In the genomic region with DNA sequence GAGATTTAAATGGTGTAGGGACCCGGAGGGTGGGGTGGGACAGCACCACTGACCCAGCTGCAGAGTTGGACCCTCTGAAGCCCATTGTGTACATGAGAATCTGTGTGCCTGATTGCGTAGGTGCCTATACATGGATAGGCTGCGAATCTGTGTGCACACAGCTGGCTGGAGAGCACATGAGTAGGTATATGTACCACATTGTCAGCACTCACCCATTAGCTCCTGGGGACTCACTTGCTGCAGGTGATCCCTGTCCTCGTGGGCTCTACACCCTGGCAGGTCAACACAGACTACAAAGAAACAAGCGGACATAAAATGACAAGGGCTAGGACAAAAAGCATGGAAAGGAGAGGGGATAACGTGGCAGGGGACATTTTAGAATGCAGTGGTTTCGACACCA, we compare ENCODE assay signal across 22 cellular contexts. TPM values are rescaled to one million over a fixed set of nuclear protein-coding genes. Genes with fewer than 3 reads are reported as not detected.
DNase-seq lines count a peak whose midpoint lies in the region; ATAC-seq and TF ChIP-seq lines count a peak whose summit lies in the region.
"Had no signal": no experiment of that assay in that cellular context is flagged by ENCODE, and none has a peak within 500 bp of the region (broad histone marks: within the 10 kb centered on the region; RNA-seq: fewer than 3 reads in every experiment).

No MANE protein-coding gene starts in this region.

- H3K4me3 Mint-ChIP-seq in activated CD8-positive, alpha-beta T cell treated with anti-CD3 and anti-CD28 coated beads, Interleukin-2, amount 10 ng/mL, durations not matched to agents 7 days and 5 days = no peak overlapping the region
- H3K4me3 Mint-ChIP-seq in activated CD8-positive, alpha-beta T cell treated with anti-CD3 and anti-CD28 coated beads for 36 hours = no peak overlapping the region
- H3K4me3 Mint-ChIP-seq in Caco-2 (ENCODE audit: unreplicated experiment) (no peak overlapping the region), memory B cell (peak overlapping the region; percentile 73)
- H3K4me3 Mint-ChIP-seq in activated T-helper 17 cell treated with anti-CD3 and anti-CD28 coated beads, Interleukin-2, amount 50 U/mL, for 72 hours = no peak overlapping the region
- H3K4me3 Mint-ChIP-seq: H9 had no signal

- no peaks in the 10 kb centered on the region for H3K9me3 ChIP-seq in Caco-2
- H3K9me3 ChIP-seq: BE2C, heart left ventricle, SK-N-SH, suprapubic skin, uterus had no signal

- no peaks in the 10 kb centered on the region for H3K27me3 Mint-ChIP-seq in activated CD8-positive, alpha-beta T cell treated with anti-CD3 and anti-CD28 coated beads, Interleukin-2, amount 10 ng/mL, durations not matched to agents 7 days and 5 days (ENCODE audit: low read depth)
- H3K27me3 Mint-ChIP-seq in activated CD8-positive, alpha-beta T cell treated with anti-CD3 and anti-CD28 coated beads for 36 hours = no peaks in the 10 kb centered on the region
- H3K27me3 Mint-ChIP-seq in Caco-2 (ENCODE audit: insufficient read depth, unreplicated experiment) (no peaks in the 10 kb centered on the region), memory B cell (no peaks in the 10 kb centered on the region)
- H3K27me3 Mint-ChIP-seq in activated T-helper 17 cell treated with anti-CD3 and anti-CD28 coated beads, Interleukin-2, amount 50 U/mL, for 72 hours = no peaks in the 10 kb centered on the region
- H3K27me3 Mint-ChIP-seq: progenitor cell of endocrine pancreas had no signal

- POLR2A ChIA-PET in activated CD8-positive, alpha-beta T cell treated with anti-CD3 and anti-CD28 coated beads, Interleukin-2, amount 10 ng/mL, durations not matched to agents 7 days and 5 days (lab: Charles Lee) = interaction anchor here (0.8 to 1.4 kb wide), 3 partner anchors 17 to 87 kb away, joined by 4 to 5 read pairs (median 4); no protein-coding TSS in a partner anchor
- POLR2A ChIA-PET in activated CD8-positive, alpha-beta T cell treated with anti-CD3 and anti-CD28 coated beads for 36 hours (lab: Charles Lee) = interaction anchor here (0.8 to 2.5 kb wide), 10 partner anchors 9 to 83 kb away, joined by 3 to 12 read pairs (median 6); a partner anchor contains a TSS
- POLR2A ChIA-PET in Caco-2 (lab: Charles Lee) = no interaction called here

- no TSS peak for BruUV-seq in Caco-2 (replicated peaks; lab: Mats Ljungman, UMichigan)

- no peak for DNase-seq in activated CD8-positive, alpha-beta T cell treated with anti-CD3 and anti-CD28 coated beads, Interleukin-2, amount 10 ng/mL, durations not matched to agents 7 days and 5 days
- no peak for DNase-seq in activated CD8-positive, alpha-beta T cell treated with anti-CD3 and anti-CD28 coated beads for 36 hours
- DNase-seq in Caco-2 = no peak
- DNase-seq in memory B cell (ENCODE audit: low spot score in 2 of 2) = no peak
- no peak for DNase-seq in dermis blood vessel endothelial cell
- DNase-seq in HUDEP-2 (lab: John Stamatoyannopoulos, UW; ENCODE audit: unreplicated experiment in 76 of 76) = no peak
- DNase-seq: BE2C; effector memory CD4-positive, alpha-beta T cell; foreskin fibroblast; heart left ventricle; NCI-H2029; NCI-H2227 treated with DMSO at 0.1 percent for 48 hours; NCI-H69; T1000; uterus had no signal

- no peak overlapping the region for H3K4me3 ChIP-seq in Caco-2 (ENCODE audit: low read depth, low read length)
- H3K4me3 ChIP-seq: heart left ventricle, suprapubic skin, uterus had no signal

- intact Hi-C loops in activated CD8-positive, alpha-beta T cell treated with anti-CD3 and anti-CD28 coated beads for 36 hours (cut with micrococcal nuclease) = no loop called here
- intact Hi-C loops in Caco-2 (cut with micrococcal nuclease; ENCODE audit: unreplicated experiment) = loop anchor here (5.0 to 10.0 kb wide), 2 partner anchors 97 to 216 kb away; a partner anchor contains a TSS

- H3K36me3 ChIP-seq in Caco-2 (ENCODE audit: control insufficient read depth, insufficient read depth, low read length) = no peaks in the 10 kb centered on the region
- H3K36me3 ChIP-seq: BE2C, uterus had no signal

- no peaks in the 10 kb centered on the region for H3K9me3 Mint-ChIP-seq in activated CD8-positive, alpha-beta T cell treated with anti-CD3 and anti-CD28 coated beads, Interleukin-2, amount 10 ng/mL, durations not matched to agents 7 days and 5 days (ENCODE audit: insufficient read depth)
- H3K9me3 Mint-ChIP-seq in activated CD8-positive, alpha-beta T cell treated with anti-CD3 and anti-CD28 coated beads for 36 hours = no peaks in the 10 kb centered on the region
- H3K9me3 Mint-ChIP-seq in Caco-2 (ENCODE audit: unreplicated experiment) (no peaks in the 10 kb centered on the region), memory B cell (no peaks in the 10 kb centered on the region)
- no peaks in the 10 kb centered on the region for H3K9me3 Mint-ChIP-seq in activated T-helper 17 cell treated with anti-CD3 and anti-CD28 coated beads, Interleukin-2, amount 50 U/mL, for 72 hours

- peaks cover 3% of the 10 kb centered on the region for H3K36me3 Mint-ChIP-seq in activated CD8-positive, alpha-beta T cell treated with anti-CD3 and anti-CD28 coated beads, Interleukin-2, amount 10 ng/mL, durations not matched to agents 7 days and 5 days (ENCODE audit: low read depth)
- peaks cover 5% of the 10 kb centered on the region for H3K36me3 Mint-ChIP-seq in activated CD8-positive, alpha-beta T cell treated with anti-CD3 and anti-CD28 coated beads for 36 hours (ENCODE audit: low read depth)
- H3K36me3 Mint-ChIP-seq in Caco-2 (ENCODE audit: insufficient read depth, unreplicated experiment) = peaks cover 45% of the 10 kb centered on the region
- H3K36me3 Mint-ChIP-seq in activated T-helper 17 cell treated with anti-CD3 and anti-CD28 coated beads, Interleukin-2, amount 50 U/mL, for 72 hours (ENCODE audit: low read depth) = peaks cover 21% of the 10 kb centered on the region
- no peaks in the 10 kb centered on the region for H3K36me3 Mint-ChIP-seq in memory B cell

- no peak for ATAC-seq in activated CD8-positive, alpha-beta T cell treated with anti-CD3 and anti-CD28 coated beads, Interleukin-2, amount 10 ng/mL, durations not matched to agents 7 days and 5 days
- no peak for ATAC-seq in activated CD8-positive, alpha-beta T cell treated with anti-CD3 and anti-CD28 coated beads for 36 hours
- ATAC-seq in activated T-helper 17 cell treated with anti-CD3 and anti-CD28 coated beads, Interleukin-2, amount 50 U/mL, for 72 hours (replicated peaks) = no peak
- ATAC-seq in memory B cell (ENCODE audit: low read depth) (no peak), HG03045 (IDR thresholded peaks at IDR 0.05; ENCODE audit: unreplicated experiment) (no peak)

- no peak for TF ChIP-seq CTCF in activated CD8-positive, alpha-beta T cell treated with anti-CD3 and anti-CD28 coated beads for 36 hours (IDR thresholded peaks at IDR 0.05)
- TF ChIP-seq CTCF in Caco-2 (IDR thresholded peaks at IDR 0.05; ENCODE audit: insufficient read depth in 1 of 2, low read depth in 1 of 2, low read length in 1 of 2, severe bottlenecking in 1 of 2, unreplicated experiment in 1 of 2) = no peak

- peaks cover 16% of the 10 kb centered on the region for H3K4me1 Mint-ChIP-seq in activated CD8-positive, alpha-beta T cell treated with anti-CD3 and anti-CD28 coated beads, Interleukin-2, amount 10 ng/mL, durations not matched to agents 7 days and 5 days (ENCODE audit: low read depth)
- peaks cover 21% of the 10 kb centered on the region for H3K4me1 Mint-ChIP-seq in activated CD8-positive, alpha-beta T cell treated with anti-CD3 and anti-CD28 coated beads for 36 hours (ENCODE audit: low read depth)
- peaks cover 16% of the 10 kb centered on the region for H3K4me1 Mint-ChIP-seq in Caco-2 (ENCODE audit: low read depth, unreplicated experiment)
- H3K4me1 Mint-ChIP-seq in activated T-helper 17 cell treated with anti-CD3 and anti-CD28 coated beads, Interleukin-2, amount 50 U/mL, for 72 hours = peaks cover 19% of the 10 kb centered on the region
- H3K4me1 Mint-ChIP-seq in memory B cell = peaks cover 32% of the 10 kb centered on the region

- peak overlapping the region; percentile 4 for H3K27ac Mint-ChIP-seq in activated CD8-positive, alpha-beta T cell treated with anti-CD3 and anti-CD28 coated beads, Interleukin-2, amount 10 ng/mL, durations not matched to agents 7 days and 5 days
- H3K27ac Mint-ChIP-seq in activated CD8-positive, alpha-beta T cell treated with anti-CD3 and anti-CD28 coated beads for 36 hours = no peak overlapping the region
- H3K27ac Mint-ChIP-seq in Caco-2 (ENCODE audit: unreplicated experiment) = peak overlapping the region; percentile 4
- peak overlapping the region; percentile 23 for H3K27ac Mint-ChIP-seq in activated T-helper 17 cell treated with anti-CD3 and anti-CD28 coated beads, Interleukin-2, amount 50 U/mL, for 72 hours
- H3K27ac Mint-ChIP-seq in memory B cell = peak overlapping the region; percentile 84

- H3K27me3 ChIP-seq in Caco-2 (replicated peaks; ENCODE audit: control insufficient read depth, insufficient read depth, low read length) = no peaks in the 10 kb centered on the region
- H3K27me3 ChIP-seq: BE2C, heart left ventricle, suprapubic skin, uterus had no signal

- CTCF ChIA-PET in activated CD8-positive, alpha-beta T cell treated with anti-CD3 and anti-CD28 coated beads, Interleukin-2, amount 10 ng/mL, durations not matched to agents 7 days and 5 days (lab: Charles Lee) = interaction anchor here (0.6 to 6.5 kb wide), 13 partner anchors 8 to 274 kb away, joined by 3 to 63 read pairs (median 5); a partner anchor contains a TSS
- CTCF ChIA-PET in activated CD8-positive, alpha-beta T cell treated with anti-CD3 and anti-CD28 coated beads for 36 hours (lab: Charles Lee) = interaction anchor here (0.8 to 8.0 kb wide), 14 partner anchors 9 to 133 kb away, joined by 3 to 108 read pairs (median 6); a partner anchor contains a TSS
- CTCF ChIA-PET in Caco-2 (lab: Charles Lee) = interaction anchor here (0.7 to 1.2 kb wide), 3 partner anchors 19 to 83 kb away, joined by 3 to 5 read pairs (median 4); no protein-coding TSS in a partner anchor

- H3K4me1 ChIP-seq in Caco-2 = peaks cover under 1% of the 10 kb centered on the region; the same call in 1 of the 2 replicates
- H3K4me1 ChIP-seq: BE2C, uterus had no signal

RNA-seq across cellular contexts. Expression of a gene that starts 11.3 kb away (rescaled TPM):
- not detected for total RNA-seq in activated CD8-positive, alpha-beta T cell treated with anti-CD3 and anti-CD28 coated beads, Interleukin-2, amount 10 ng/mL, durations not matched to agents 7 days and 5 days
- not detected for total RNA-seq in activated CD8-positive, alpha-beta T cell treated with anti-CD3 and anti-CD28 coated beads for 36 hours
- total RNA-seq in Caco-2 (2022) (not detected in 2 replicates), dermis blood vessel endothelial cell (10.9 and 11.4 TPM in 2 replicates)
- total RNA-seq in activated T-helper 17 cell treated with anti-CD3 and anti-CD28 coated beads, Interleukin-2, amount 50 U/mL, for 72 hours = not detected
- total RNA-seq: A673, H9, progenitor cell of endocrine pancreas had no signal

RNA-seq across cellular contexts. Expression of a gene that starts 18.5 kb away (rescaled TPM):
- 10 to 100 TPM; 88.2 to 95.2 TPM for total RNA-seq in activated CD8-positive, alpha-beta T cell treated with anti-CD3 and anti-CD28 coated beads, Interleukin-2, amount 10 ng/mL, durations not matched to agents 7 days and 5 days
- 100 to 1,000 TPM; 142 to 150 TPM for total RNA-seq in activated CD8-positive, alpha-beta T cell treated with anti-CD3 and anti-CD28 coated beads for 36 hours
- total RNA-seq in Caco-2 (2022) (240 and 296 TPM in 2 replicates), dermis blood vessel endothelial cell (88.0 and 132 TPM in 2 replicates)
- total RNA-seq in activated T-helper 17 cell treated with anti-CD3 and anti-CD28 coated beads, Interleukin-2, amount 50 U/mL, for 72 hours = 100 to 1,000 TPM; 162 to 186 TPM

RNA-seq across cellular contexts. Expression of a gene that starts 38.9 kb away (rescaled TPM):
- 100 to 1,000 TPM; 280 to 291 TPM for total RNA-seq in activated CD8-positive, alpha-beta T cell treated with anti-CD3 and anti-CD28 coated beads, Interleukin-2, amount 10 ng/mL, durations not matched to agents 7 days and 5 days
- total RNA-seq in activated CD8-positive, alpha-beta T cell treated with anti-CD3 and anti-CD28 coated beads for 36 hours = 100 to 1,000 TPM; 135 to 153 TPM
- 1.6 and 1.9 TPM in 2 replicates for total RNA-seq in Caco-2 (2022)
- 100 to 1,000 TPM; 182 to 219 TPM for total RNA-seq in activated T-helper 17 cell treated with anti-CD3 and anti-CD28 coated beads, Interleukin-2, amount 50 U/mL, for 72 hours
- 25.5 and 34.5 TPM in 2 replicates for total RNA-seq in dermis blood vessel endothelial cell
- total RNA-seq: progenitor cell of endocrine pancreas had no signal

Comparison
In these comparisons a context has a peak if more than half of its experiments do, and no peak if none do; other contexts are left out.
1. RNA of a gene that starts 11.3 kb away (total RNA-seq): 10.9 to 11.4 TPM in dermis blood vessel endothelial cell; not detected in activated T-helper 17 cell treated with anti-CD3 and anti-CD28 coated beads, Interleukin-2, amount 50 U/mL, for 72 hours, not detected in activated CD8-positive, alpha-beta T cell treated with anti-CD3 and anti-CD28 coated beads, Interleukin-2, amount 10 ng/mL, durations not matched to agents 7 days and 5 days, not detected in Caco-2 and not detected in activated CD8-positive, alpha-beta T cell treated with anti-CD3 and anti-CD28 coated beads for 36 hours; every median in the first group is over 10 times any median in the second.